ENCODE assay signal across 26 cellular contexts in genomic region chr2:122681626-122682025, GRCh38.
DNase-seq lines count a peak whose midpoint lies in the region; ATAC-seq, FAIRE-seq and TF ChIP-seq lines count a peak whose summit lies in the region.
"Had no signal": no experiment of that assay in that cellular context is flagged by ENCODE, and none has a peak within 500 bp of the region (broad histone marks: within the 10 kb centered on the region; RNA-seq: fewer than 3 reads in every experiment).

No MANE protein-coding gene starts in this region.

- H3K9me3 ChIP-seq in heart left ventricle (no peaks in the 10 kb centered on the region), sigmoid colon (no peaks in the 10 kb centered on the region)
- H3K9me3 ChIP-seq: heart right ventricle, prostate gland, stomach, transverse colon had no signal

- FAIRE-seq in RCC 7860 (lab: Jason Lieb, UNC), result no peak
- FAIRE-seq: endometrium, H1, small intestine had no signal

- WGBS in heart left ventricle, 4 donors, result 62 to 78% (median 67%) methylated on average over 1 of the region's 1 CpG
- 72 to 87% methylated on average over 1 of the region's 1 CpG for whole genome bisulfite sequencing in sigmoid colon, 2 donors

- H3K27ac ChIP-seq in heart left ventricle (no peak overlapping the region), sigmoid colon (no peak overlapping the region)
- H3K27ac ChIP-seq: heart right ventricle, prostate gland, stomach, transverse colon had no signal

- no peak for TF ChIP-seq EP300 in sigmoid colon (IDR thresholded peaks at IDR 0.05)

- peak; percentile 83 for ATAC-seq in GM18907 (IDR thresholded peaks at IDR 0.05; ENCODE audit: unreplicated experiment)
- peak; percentile 65 for ATAC-seq in HG02884 (IDR thresholded peaks at IDR 0.05; ENCODE audit: unreplicated experiment)
- ATAC-seq in heart left ventricle, result no peak
- ATAC-seq: heart right ventricle, left ventricle myocardium superior, Panc1 had no signal

- no peak overlapping the region for H3K4me3 ChIP-seq in heart left ventricle
- no peak overlapping the region for H3K4me3 ChIP-seq in sigmoid colon
- H3K4me3 ChIP-seq: heart right ventricle, prostate gland, stomach, transverse colon had no signal

- H3K27me3 ChIP-seq in heart left ventricle (no peaks in the 10 kb centered on the region), sigmoid colon (no peaks in the 10 kb centered on the region)
- H3K27me3 ChIP-seq: heart right ventricle, stomach, transverse colon had no signal

- in situ Hi-C loops in GM13977 (cut with MboI; ENCODE audit: low pct_unique_long_range_greater_than_20kb, low sequenced_read_pairs, unreplicated experiment), result no loop called here

- peak; percentile 38 for DNase-seq in GM13977 (ENCODE audit: low spot score)
- peak; percentile 8 for DNase-seq in RCC 7860 (ENCODE audit: low spot score)
- DNase-seq in NAMALWA (ENCODE audit: low spot score), result no peak
- no peak for DNase-seq in heart left ventricle
- DNase-seq in SIG-M5 (lab: John Stamatoyannopoulos, UW), result no peak
- no peak for DNase-seq in sigmoid colon
- DNase-seq: ACHN; activated CD4-positive, alpha-beta memory T cell treated with anti-CD3 and anti-CD28 coated beads, Interleukin-2, amount 10 ng/mL, durations not matched to agents 7 days and 5 days; activated CD4-positive, CD25-positive, alpha-beta regulatory T cell; amniotic stem cell; C1 segment of cervical spinal cord; cortex of kidney; EL; heart right ventricle; left ventricle myocardium superior; NCI-H1694 treated with DMSO at 0.1 percent for 48 hours; small intestine; stimulated activated CD4-positive, alpha-beta T cell treated with anti-CD3 and anti-CD28 coated beads, Interleukin-2, amount 100 ng/mL, for 48 hours; stomach; transverse colon had no signal

- H3K36me3 ChIP-seq in heart left ventricle, result no peaks in the 10 kb centered on the region
- no peaks in the 10 kb centered on the region for H3K36me3 ChIP-seq in sigmoid colon
- H3K36me3 ChIP-seq: heart right ventricle, prostate gland, stomach, transverse colon had no signal

- H3K4me1 ChIP-seq in heart left ventricle (no peaks in the 10 kb centered on the region), sigmoid colon (no peaks in the 10 kb centered on the region)
- H3K4me1 ChIP-seq: heart right ventricle, prostate gland, stomach, transverse colon had no signal

- TF ChIP-seq POLR2A in heart left ventricle (IDR thresholded peaks at IDR 0.05), result no peak
- no peak for TF ChIP-seq POLR2A in sigmoid colon (IDR thresholded peaks at IDR 0.05)

- intact Hi-C loops in heart left ventricle (cut with DNase I) (no loop called here), sigmoid colon (cut with DNase I) (no loop called here)

- TF ChIP-seq CTCF in GM13977 (IDR thresholded peaks at IDR 0.05; ENCODE audit: extremely low read depth, insufficient read depth, missing control alignments) (no peak), heart left ventricle (IDR thresholded peaks at IDR 0.05) (no peak), sigmoid colon (IDR thresholded peaks at IDR 0.05) (no peak)

Comparison
In these comparisons a context has a peak if more than half of its experiments do, and no peak if none do; other contexts are left out.
1. DNase-seq: peak in GM13977 (single experiment) and RCC 7860 (single experiment); none in NAMALWA (single experiment), heart left ventricle (0 of 5), SIG-M5 (single experiment) and sigmoid colon (single experiment).
2. ATAC-seq: peak in GM18907 (single experiment) and HG02884 (single experiment); none in heart left ventricle (0 of 4).